In genomic region chr2:109348645-109349554, GRCh38 we compare ENCODE assay signal across 8 cellular contexts.
DNase-seq lines count a peak whose midpoint lies in the region; ATAC-seq and TF ChIP-seq lines count a peak whose summit lies in the region.

No MANE protein-coding gene starts in this region.

- peak overlapping the region; percentile 86 for H3K27ac Mint-ChIP-seq in activated naive CD4-positive, alpha-beta T cell treated with anti-CD3 and anti-CD28 coated beads, Interleukin-2, amount 10 ng/mL, durations not matched to agents 7 days and 5 days

- intact Hi-C loops in psoas muscle (cut with DNase I), result no loop called here

- no peaks in the 10 kb centered on the region for H3K9me3 Mint-ChIP-seq in activated naive CD4-positive, alpha-beta T cell treated with anti-CD3 and anti-CD28 coated beads, Interleukin-2, amount 10 ng/mL, durations not matched to agents 7 days and 5 days

- ATAC-seq in HG03342 (IDR thresholded peaks at IDR 0.05; ENCODE audit: unreplicated experiment) (peak; percentile 51), psoas muscle (peak in 2 of 4 donors; percentile 13 to 32)

- no peak overlapping the region for H3K4me3 ChIP-seq in psoas muscle

- peak overlapping the region; percentile 21 for H3K4me3 Mint-ChIP-seq in activated naive CD4-positive, alpha-beta T cell treated with anti-CD3 and anti-CD28 coated beads, Interleukin-2, amount 10 ng/mL, durations not matched to agents 7 days and 5 days

- TF ChIP-seq CTCF in psoas muscle (IDR thresholded peaks at IDR 0.05), result peak; percentile 4

- peaks cover 43% of the 10 kb centered on the region for H3K4me1 Mint-ChIP-seq in activated naive CD4-positive, alpha-beta T cell treated with anti-CD3 and anti-CD28 coated beads, Interleukin-2, amount 10 ng/mL, durations not matched to agents 7 days and 5 days

- 45 to 55% (median 49%) methylated on average over 14 of the region's 14 CpGs for WGBS in psoas muscle, 3 donors

- peaks cover 52% of the 10 kb centered on the region for H3K4me1 ChIP-seq in psoas muscle

- DNase-seq in NCI-H2081 (lab: John Stamatoyannopoulos, UW) (peak; percentile 9 to 34), NCI-H2081 treated with DMSO at 0.1 percent for 48 hours (lab: John Stamatoyannopoulos, UW) (no peak), psoas muscle (no peak), cerebellar nuclear complex (lab: John Stamatoyannopoulos, UW) (no peak), HK-2 (ENCODE audit: unreplicated experiment) (no peak), HCEC 1CT (no peak)
- DNase-seq in activated naive CD4-positive, alpha-beta T cell treated with anti-CD3 and anti-CD28 coated beads, Interleukin-2, amount 10 ng/mL, durations not matched to agents 7 days and 5 days, result peak; percentile 79

- no peaks in the 10 kb centered on the region for H3K9me3 ChIP-seq in psoas muscle

- H3K36me3 Mint-ChIP-seq in activated naive CD4-positive, alpha-beta T cell treated with anti-CD3 and anti-CD28 coated beads, Interleukin-2, amount 10 ng/mL, durations not matched to agents 7 days and 5 days, result no peaks in the 10 kb centered on the region

- H3K27me3 Mint-ChIP-seq in activated naive CD4-positive, alpha-beta T cell treated with anti-CD3 and anti-CD28 coated beads, Interleukin-2, amount 10 ng/mL, durations not matched to agents 7 days and 5 days, result peaks cover 24% of the 10 kb centered on the region

- no peaks in the 10 kb centered on the region for H3K27me3 ChIP-seq in psoas muscle (ENCODE audit: insufficient read depth in 3 of 3, low read length in 2 of 3)

- no peaks in the 10 kb centered on the region for H3K36me3 ChIP-seq in psoas muscle (ENCODE audit: insufficient read depth in 1 of 2, low read depth in 1 of 2)

- CTCF ChIA-PET in activated naive CD4-positive, alpha-beta T cell treated with anti-CD3 and anti-CD28 coated beads, Interleukin-2, amount 10 ng/mL, durations not matched to agents 7 days and 5 days (lab: Charles Lee), result interaction anchor here (0.7 to 3.7 kb wide), 9 partner anchors 17 to 223 kb away, joined by 3 to 23 read pairs (median 4); partner anchors contain the start of gene SH3RF3

- H3K27ac ChIP-seq in psoas muscle, result peak overlapping the region; percentile 67

Comparison
In these comparisons a context has a peak if more than half of its experiments do, and no peak if none do; other contexts are left out.
1. DNase-seq: peak in NCI-H2081 (2 of 2) and activated naive CD4-positive, alpha-beta T cell treated with anti-CD3 and anti-CD28 coated beads, Interleukin-2, amount 10 ng/mL, durations not matched to agents 7 days and 5 days (single experiment); none in NCI-H2081 treated with DMSO at 0.1 percent for 48 hours (single experiment), psoas muscle (0 of 2), cerebellar nuclear complex (0 of 2), HK-2 (single experiment) and HCEC 1CT (single experiment).